ENCODE assay signal across 11 cellular contexts in the genomic region with DNA sequence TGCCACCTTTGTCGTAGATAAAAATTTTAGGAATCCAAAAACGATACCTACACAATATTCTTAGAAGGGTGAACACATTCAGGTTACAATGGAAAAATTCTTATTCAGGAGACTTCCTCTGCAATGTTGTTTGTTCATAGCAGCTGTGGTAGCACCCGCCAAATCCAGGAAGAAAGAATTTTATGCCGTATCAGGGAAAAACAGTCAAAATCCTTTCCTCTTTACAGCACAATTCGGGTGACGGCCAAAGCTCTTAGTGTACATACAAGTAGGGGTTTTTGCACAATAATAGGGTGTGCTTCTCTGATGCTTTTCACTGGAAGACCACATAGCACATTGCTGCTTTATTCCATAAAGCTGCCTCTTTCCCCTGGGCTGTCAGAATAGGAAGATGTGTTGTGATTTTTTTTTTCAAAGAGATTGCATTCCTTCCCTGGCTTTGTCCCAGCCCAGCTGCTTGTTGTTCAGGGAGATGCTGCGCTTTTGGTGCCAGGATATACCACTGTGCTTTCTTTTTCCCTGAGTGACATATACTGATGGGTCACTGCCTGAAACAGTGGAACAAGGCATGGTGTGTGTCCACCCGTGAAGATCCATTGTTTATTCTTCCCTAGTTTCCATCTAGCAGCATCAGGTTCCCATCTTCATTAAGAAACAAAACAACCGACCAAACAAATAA. TPM values are rescaled to one million over a fixed set of nuclear protein-coding genes. Genes with fewer than 3 reads are reported as not detected.
DNase-seq lines count a peak whose midpoint lies in the region; ATAC-seq, FAIRE-seq and TF ChIP-seq lines count a peak whose summit lies in the region.
"Had no signal": no experiment of that assay in that cellular context is flagged by ENCODE, and none has a peak within 500 bp of the region (broad histone marks: within the 10 kb centered on the region; RNA-seq: fewer than 3 reads in every experiment).

No MANE protein-coding gene starts in this region.

- peaks cover 21% of the 10 kb centered on the region for H3K4me1 ChIP-seq in HepG2 (ENCODE audit: insufficient read depth, low read length)
- peaks cover 0 to 5% (median 3%) of the 10 kb centered on the region in 3 donors for H3K4me1 ChIP-seq in skeletal muscle tissue (ENCODE audit: control insufficient read depth in 3 of 3, insufficient read depth in 3 of 3, low read length in 3 of 3)
- H3K4me1 ChIP-seq: tibial artery had no signal

- intact Hi-C loops in HepG2 (cut with micrococcal nuclease; ENCODE audit: unreplicated experiment) = loop anchor here (1.0 to 5.0 kb wide), 4 partner anchors 46 to 654 kb away; no protein-coding TSS in a partner anchor
- intact Hi-C loops in activated CD4-positive, alpha-beta T cell treated with anti-CD3 and anti-CD28 coated beads, Interleukin-2, amount 10 ng/mL, durations not matched to agents 24 days and 14 days (cut with micrococcal nuclease) = no loop called here
- intact Hi-C loops in activated T-helper 1 cell treated with anti-CD3 and anti-CD28 coated beads, Interleukin-12 subunit alpha, Interleukin-12 subunit beta, Interleukin-2, Interleukin-4 antibody, amounts not matched to agents 30 ng/mL and 10 ng/mL and 1 ng/mL, durations not matched to agents 14 hours and 24 hours and 36 hours (cut with micrococcal nuclease) = no loop called here

- H3K9me3 Mint-ChIP-seq in activated CD4-positive, alpha-beta T cell treated with anti-CD3 and anti-CD28 coated beads, Interleukin-2, amount 10 ng/mL, durations not matched to agents 24 days and 14 days = no peaks in the 10 kb centered on the region
- peaks cover 14% of the 10 kb centered on the region for H3K9me3 Mint-ChIP-seq in chondrocyte (ENCODE audit: low read depth)
- H3K9me3 Mint-ChIP-seq in activated T-helper 1 cell treated with anti-CD3 and anti-CD28 coated beads, Interleukin-12 subunit alpha, Interleukin-12 subunit beta, Interleukin-2, Interleukin-4 antibody, amounts not matched to agents 30 ng/mL and 10 ng/mL and 1 ng/mL, durations not matched to agents 14 hours and 24 hours and 36 hours = no peaks in the 10 kb centered on the region

- DNase-seq in NCI-H2029 treated with DMSO at 0.1 percent for 48 hours (lab: John Stamatoyannopoulos, UW) = peak; percentile 3
- DNase-seq in NCI-H2029 (lab: John Stamatoyannopoulos, UW) = no peak
- peak; percentile 9 to 21 for DNase-seq in cardiac fibroblast (ENCODE audit: low read depth in 2 of 2)
- DNase-seq in HepG2 (ENCODE audit: low spot score) = no peak
- DNase-seq in activated CD4-positive, alpha-beta T cell treated with anti-CD3 and anti-CD28 coated beads, Interleukin-2, amount 10 ng/mL, durations not matched to agents 24 days and 14 days = no peak
- no peak for DNase-seq in chondrocyte (ENCODE audit: low spot score)
- no peak for DNase-seq in activated T-helper 1 cell treated with anti-CD3 and anti-CD28 coated beads, Interleukin-12 subunit alpha, Interleukin-12 subunit beta, Interleukin-2, Interleukin-4 antibody, amounts not matched to agents 30 ng/mL and 10 ng/mL and 1 ng/mL, durations not matched to agents 14 hours and 24 hours and 36 hours (ENCODE audit: low spot score)
- DNase-seq: stimulated activated CD4-positive, alpha-beta T cell treated with anti-CD3 and anti-CD28 coated beads, Interleukin-4, amount 100 ng/mL, for 4 hours had no signal

- H3K4me3 Mint-ChIP-seq in activated CD4-positive, alpha-beta T cell treated with anti-CD3 and anti-CD28 coated beads, Interleukin-2, amount 10 ng/mL, durations not matched to agents 24 days and 14 days = no peak overlapping the region
- H3K4me3 Mint-ChIP-seq in chondrocyte (ENCODE audit: unreplicated experiment) = no peak overlapping the region
- H3K4me3 Mint-ChIP-seq in activated T-helper 1 cell treated with anti-CD3 and anti-CD28 coated beads, Interleukin-12 subunit alpha, Interleukin-12 subunit beta, Interleukin-2, Interleukin-4 antibody, amounts not matched to agents 30 ng/mL and 10 ng/mL and 1 ng/mL, durations not matched to agents 14 hours and 24 hours and 36 hours = no peak overlapping the region
- H3K4me3 Mint-ChIP-seq: H9 had no signal

- no peak for ATAC-seq in HepG2

- BruUV-seq in HepG2 (replicated peaks; lab: Mats Ljungman, UMichigan) = no TSS peak

- no peak for TF ChIP-seq CTCF in cardiac fibroblast (IDR thresholded peaks at IDR 0.05; ENCODE audit: low read depth, low read length)
- no peak for TF ChIP-seq CTCF in HepG2 (CRISPR knock-in tag; IDR thresholded peaks at IDR 0.05)
- no peak for TF ChIP-seq CTCF in chondrocyte (IDR thresholded peaks at IDR 0.05)

- TF ChIP-seq EP300 in HepG2 (IDR thresholded peaks at IDR 0.05; ENCODE audit: low read depth in 2 of 2, low read length in 2 of 2) (no peak), HepG2 (CRISPR knock-in tag; IDR thresholded peaks at IDR 0.05; ENCODE audit: borderline replicate concordance) (no peak)

- H3K36me3 ChIP-seq in HepG2 (replicated peaks in 1 of 2; ENCODE audit: control insufficient read depth in 1 of 2, insufficient read depth in 2 of 2, low read length in 2 of 2) = no peaks in the 10 kb centered on the region
- no peaks in the 10 kb centered on the region for H3K36me3 ChIP-seq in skeletal muscle tissue (ENCODE audit: control insufficient read depth in 3 of 3, insufficient read depth in 3 of 3, low read length in 3 of 3)

- H3K4me3 ChIP-seq in cardiac fibroblast (replicated peaks in 1 of 2; ENCODE audit: low read depth in 2 of 2, low read length in 2 of 2) (no peak overlapping the region), HepG2 (replicated peaks in 1 of 3; ENCODE audit: insufficient read depth in 1 of 3, low read depth in 2 of 3, low read length in 3 of 3) (no peak overlapping the region), skeletal muscle tissue (ENCODE audit: low read length in 3 of 3) (peak overlapping the region; percentile 41 to 73 (median 49))

- TF ChIP-seq RAD21 in HepG2 (CRISPR knock-in tag; IDR thresholded peaks at IDR 0.05) = no peak

- CTCF ChIA-PET in HepG2 (lab: Yijun Ruan, JAX; ENCODE audit: low intra/inter-chr PET ratio, low total read pairs) = interaction anchor here (1.1 to 1.5 kb wide), 2 partner anchors 72 to 74 kb away, joined by 3 to 16 read pairs; no protein-coding TSS in a partner anchor

- no peaks in the 10 kb centered on the region for H3K4me1 Mint-ChIP-seq in activated CD4-positive, alpha-beta T cell treated with anti-CD3 and anti-CD28 coated beads, Interleukin-2, amount 10 ng/mL, durations not matched to agents 24 days and 14 days
- peaks cover 5% of the 10 kb centered on the region for H3K4me1 Mint-ChIP-seq in chondrocyte (ENCODE audit: low read depth)
- H3K4me1 Mint-ChIP-seq in activated T-helper 1 cell treated with anti-CD3 and anti-CD28 coated beads, Interleukin-12 subunit alpha, Interleukin-12 subunit beta, Interleukin-2, Interleukin-4 antibody, amounts not matched to agents 30 ng/mL and 10 ng/mL and 1 ng/mL, durations not matched to agents 14 hours and 24 hours and 36 hours (ENCODE audit: low read depth) = no peaks in the 10 kb centered on the region

- no peaks in the 10 kb centered on the region for H4K20me1 ChIP-seq in HepG2 (ENCODE audit: insufficient read depth, low read length)

- no peak overlapping the region for H3K4me2 ChIP-seq in HepG2 (ENCODE audit: low read depth, low read length)

- POLR2A ChIA-PET in HepG2 (lab: Yijun Ruan, JAX) = interaction anchor here (1.4 kb wide), 1 partner anchor 37 kb away, joined by 4 read pairs; no protein-coding TSS in a partner anchor

- no peak overlapping the region for H3K27ac Mint-ChIP-seq in activated CD4-positive, alpha-beta T cell treated with anti-CD3 and anti-CD28 coated beads, Interleukin-2, amount 10 ng/mL, durations not matched to agents 24 days and 14 days
- H3K27ac Mint-ChIP-seq in chondrocyte (ENCODE audit: unreplicated experiment) = no peak overlapping the region
- H3K27ac Mint-ChIP-seq in activated T-helper 1 cell treated with anti-CD3 and anti-CD28 coated beads, Interleukin-12 subunit alpha, Interleukin-12 subunit beta, Interleukin-2, Interleukin-4 antibody, amounts not matched to agents 30 ng/mL and 10 ng/mL and 1 ng/mL, durations not matched to agents 14 hours and 24 hours and 36 hours = no peak overlapping the region
- H3K27ac Mint-ChIP-seq: H9 had no signal

- in situ Hi-C loops in HepG2 (cut with HindIII; ENCODE audit: extremely low pct_ligation_motif_present, low pct_unique_long_range_greater_than_20kb) = no loop called here

- H3K36me3 Mint-ChIP-seq in activated CD4-positive, alpha-beta T cell treated with anti-CD3 and anti-CD28 coated beads, Interleukin-2, amount 10 ng/mL, durations not matched to agents 24 days and 14 days (ENCODE audit: low read depth) = no peaks in the 10 kb centered on the region
- H3K36me3 Mint-ChIP-seq in chondrocyte (ENCODE audit: low read depth) = peaks cover 4% of the 10 kb centered on the region
- H3K36me3 Mint-ChIP-seq in activated T-helper 1 cell treated with anti-CD3 and anti-CD28 coated beads, Interleukin-12 subunit alpha, Interleukin-12 subunit beta, Interleukin-2, Interleukin-4 antibody, amounts not matched to agents 30 ng/mL and 10 ng/mL and 1 ng/mL, durations not matched to agents 14 hours and 24 hours and 36 hours (ENCODE audit: low read depth) = no peaks in the 10 kb centered on the region

- H3K9ac ChIP-seq in HepG2 (ENCODE audit: insufficient read depth, low read depth, low read length) (no peak overlapping the region), skeletal muscle tissue (ENCODE audit: low read depth in 1 of 3, low read length in 3 of 3) (no peak overlapping the region)

- no peaks in the 10 kb centered on the region for H3K27me3 ChIP-seq in HepG2 (ENCODE audit: control insufficient read depth in 1 of 2, insufficient read depth in 2 of 2, low read length in 2 of 2)
- H3K27me3 ChIP-seq in skeletal muscle tissue (ENCODE audit: control insufficient read depth in 3 of 3, insufficient read depth in 3 of 3, low read length in 3 of 3) = no peaks in the 10 kb centered on the region
- H3K27me3 ChIP-seq: tibial artery had no signal

- H3K27ac ChIP-seq in HepG2 (ENCODE audit: extremely low read length, insufficient read depth, low read length) (no peak overlapping the region), skeletal muscle tissue (ENCODE audit: low read depth, low read length) (no peak overlapping the region)
- H3K27ac ChIP-seq: tibial artery had no signal

- no peaks in the 10 kb centered on the region for H3K27me3 Mint-ChIP-seq in activated CD4-positive, alpha-beta T cell treated with anti-CD3 and anti-CD28 coated beads, Interleukin-2, amount 10 ng/mL, durations not matched to agents 24 days and 14 days
- peaks cover 3% of the 10 kb centered on the region for H3K27me3 Mint-ChIP-seq in chondrocyte (ENCODE audit: low read depth)
- no peaks in the 10 kb centered on the region for H3K27me3 Mint-ChIP-seq in activated T-helper 1 cell treated with anti-CD3 and anti-CD28 coated beads, Interleukin-12 subunit alpha, Interleukin-12 subunit beta, Interleukin-2, Interleukin-4 antibody, amounts not matched to agents 30 ng/mL and 10 ng/mL and 1 ng/mL, durations not matched to agents 14 hours and 24 hours and 36 hours (ENCODE audit: insufficient read depth)

- WGBS in HepG2 (ENCODE audit: low lambda C conversion rate) = 73% methylated on average over 9 of the region's 9 CpGs

- TF ChIP-seq POLR2A in HepG2 (IDR thresholded peaks at IDR 0.05; ENCODE audit: insufficient read depth in 1 of 2, low read depth in 2 of 2, low read length in 2 of 2) = no peak

- FAIRE-seq in HepG2 (lab: Jason Lieb, UNC) = no peak

- no peaks in the 10 kb centered on the region for H3K79me2 ChIP-seq in HepG2 (ENCODE audit: insufficient read depth, low read length)

- no peak overlapping the region for H2AFZ ChIP-seq in HepG2 (ENCODE audit: low read length)

- peaks cover 34% of the 10 kb centered on the region for H3K9me3 ChIP-seq in HepG2 (ENCODE audit: low read length)
- no peaks in the 10 kb centered on the region for H3K9me3 ChIP-seq in skeletal muscle tissue (ENCODE audit: control insufficient read depth in 3 of 3, low read length in 3 of 3)

RNA-seq across cellular contexts. Expression of gene LANCL1, which starts 27.2 kb away (rescaled TPM):
- 67.7 and 111 TPM in 2 replicates for total RNA-seq in HepG2 (2016; rRNA removed; fragmentation: Illumina TruSeq; extraction: Trizol)
- total RNA-seq in HepG2 (2016; cell fraction: cytosol; rRNA removed; fragmentation: Illumina TruSeq; extraction: Trizol; ENCODE audit: low read depth) = 4.6 and 5.6 TPM in 2 replicates
- 67.1 and 103 TPM in 2 replicates for total RNA-seq in HepG2 (2016; cell fraction: insoluble cytoplasmic fraction; rRNA removed; fragmentation: Illumina TruSeq; extraction: Trizol)
- total RNA-seq in HepG2 (2016; cell fraction: membrane; rRNA removed; fragmentation: Illumina TruSeq; extraction: Trizol) = 19.3 and 21.2 TPM in 2 replicates
- total RNA-seq in HepG2 (2016; cell fraction: nucleus; rRNA removed; fragmentation: Illumina TruSeq; extraction: Trizol) = 56.5 and 56.7 TPM in 2 replicates
- polyA plus RNA-seq in HepG2 (2011; rRNA removed) = 45.4 and 53.5 TPM in 2 replicates
- 34.1 and 42.0 TPM in 2 replicates for polyA plus RNA-seq in HepG2 (2011; cell fraction: cytosol; rRNA removed)
- polyA plus RNA-seq in HepG2 (2011; cell fraction: nucleus; rRNA removed) = 34.7 and 38.4 TPM in 2 replicates
- polyA plus RNA-seq in HepG2 (2012) = 33.4 and 41.5 TPM in 2 replicates
- 3.3 and 3.5 TPM in 2 replicates for polyA plus RNA-seq in HepG2 (2016; cell fraction: cytosol; fragmentation: Illumina TruSeq; extraction: Trizol; ENCODE audit: low read depth)
- 83.5 and 85.9 TPM in 2 replicates for polyA plus RNA-seq in HepG2 (2016; cell fraction: insoluble cytoplasmic fraction; fragmentation: Illumina TruSeq; extraction: Trizol; ENCODE audit: low read depth)
- polyA plus RNA-seq in HepG2 (2016; cell fraction: membrane; fragmentation: Illumina TruSeq; extraction: Trizol; ENCODE audit: low read depth) = 8.6 and 10.0 TPM in 2 replicates
- 62.4 and 65.7 TPM in 2 replicates for polyA plus RNA-seq in HepG2 (2016; cell fraction: nucleus; fragmentation: Illumina TruSeq; extraction: Trizol; ENCODE audit: insufficient read depth, low read depth)
- polyA minus RNA-seq in HepG2 (2011; rRNA and poly(A)+ RNA removed; ENCODE audit: low replicate concordance) = 86.1 and 162 TPM in 2 replicates
- polyA minus RNA-seq in HepG2 (2011; cell fraction: cytosol; rRNA and poly(A)+ RNA removed) = 56.5 and 59.2 TPM in 2 replicates
- polyA minus RNA-seq in HepG2 (2011; cell fraction: nucleus; rRNA and poly(A)+ RNA removed) = 38.0 and 44.5 TPM in 2 replicates
- 33.4 TPM for total RNA-seq in skeletal muscle tissue
- 32.3 and 34.2 TPM in 2 replicates for total RNA-seq in activated CD4-positive, alpha-beta T cell treated with anti-CD3 and anti-CD28 coated beads, Interleukin-2, amount 10 ng/mL, durations not matched to agents 24 days and 14 days
- 52.1 to 74.3 TPM (median 52.4 TPM) in 3 replicates for total RNA-seq in chondrocyte
- 27.3 and 33.6 TPM in 2 replicates for total RNA-seq in activated T-helper 1 cell treated with anti-CD3 and anti-CD28 coated beads, Interleukin-12 subunit alpha, Interleukin-12 subunit beta, Interleukin-2, Interleukin-4 antibody, amounts not matched to agents 30 ng/mL and 10 ng/mL and 1 ng/mL, durations not matched to agents 14 hours and 24 hours and 36 hours

RNA-seq across cellular contexts. Expression of gene CPS1, which starts 52.6 kb away (rescaled TPM):
- total RNA-seq in HepG2 (2016; rRNA removed; fragmentation: Illumina TruSeq; extraction: Trizol) (44.9 and 51.7 TPM in 2 replicates), skeletal muscle tissue (3.7 TPM), chondrocyte (4.3 to 15.2 TPM (median 4.6 TPM) in 3 replicates)
- total RNA-seq in HepG2 (2016; cell fraction: cytosol; rRNA removed; fragmentation: Illumina TruSeq; extraction: Trizol; ENCODE audit: low read depth) = 4.5 and 7.1 TPM in 2 replicates
- 42.6 and 49.0 TPM in 2 replicates for total RNA-seq in HepG2 (2016; cell fraction: insoluble cytoplasmic fraction; rRNA removed; fragmentation: Illumina TruSeq; extraction: Trizol)
- 22.1 and 24.3 TPM in 2 replicates for total RNA-seq in HepG2 (2016; cell fraction: membrane; rRNA removed; fragmentation: Illumina TruSeq; extraction: Trizol)
- total RNA-seq in HepG2 (2016; cell fraction: nucleus; rRNA removed; fragmentation: Illumina TruSeq; extraction: Trizol) = 47.7 and 52.3 TPM in 2 replicates
- polyA plus RNA-seq in HepG2 (2011; rRNA removed) = 17.6 and 24.4 TPM in 2 replicates
- polyA plus RNA-seq in HepG2 (2011; cell fraction: cytosol; rRNA removed) = 16.5 and 18.6 TPM in 2 replicates
- polyA plus RNA-seq in HepG2 (2011; cell fraction: nucleus; rRNA removed) = 16.9 and 18.9 TPM in 2 replicates
- 13.0 and 24.2 TPM in 2 replicates for polyA plus RNA-seq in HepG2 (2012)
- polyA plus RNA-seq in HepG2 (2016; cell fraction: cytosol; fragmentation: Illumina TruSeq; extraction: Trizol; ENCODE audit: low read depth) = 1.3 and 1.4 TPM in 2 replicates
- polyA plus RNA-seq in HepG2 (2016; cell fraction: insoluble cytoplasmic fraction; fragmentation: Illumina TruSeq; extraction: Trizol; ENCODE audit: low read depth) = 22.9 and 25.1 TPM in 2 replicates
- 7.7 and 8.8 TPM in 2 replicates for polyA plus RNA-seq in HepG2 (2016; cell fraction: membrane; fragmentation: Illumina TruSeq; extraction: Trizol; ENCODE audit: low read depth)
- 28.4 and 30.6 TPM in 2 replicates for polyA plus RNA-seq in HepG2 (2016; cell fraction: nucleus; fragmentation: Illumina TruSeq; extraction: Trizol; ENCODE audit: insufficient read depth, low read depth)
- 49.7 and 1,370 TPM in 2 replicates for polyA minus RNA-seq in HepG2 (2011; rRNA and poly(A)+ RNA removed; ENCODE audit: low replicate concordance)
- polyA minus RNA-seq in HepG2 (2011; cell fraction: cytosol; rRNA and poly(A)+ RNA removed) = 44.2 and 46.4 TPM in 2 replicates
- polyA minus RNA-seq in HepG2 (2011; cell fraction: nucleus; rRNA and poly(A)+ RNA removed) = 89.2 and 97.7 TPM in 2 replicates
- 0.75 and 0.88 TPM in 2 replicates for total RNA-seq in activated CD4-positive, alpha-beta T cell treated with anti-CD3 and anti-CD28 coated beads, Interleukin-2, amount 10 ng/mL, durations not matched to agents 24 days and 14 days
- total RNA-seq in activated T-helper 1 cell treated with anti-CD3 and anti-CD28 coated beads, Interleukin-12 subunit alpha, Interleukin-12 subunit beta, Interleukin-2, Interleukin-4 antibody, amounts not matched to agents 30 ng/mL and 10 ng/mL and 1 ng/mL, durations not matched to agents 14 hours and 24 hours and 36 hours = 0.18 and 0.73 TPM in 2 replicates

Comparison
In these comparisons a context has a peak if more than half of its experiments do, and no peak if none do; other contexts are left out.
1. DNase-seq: peak in NCI-H2029 treated with DMSO at 0.1 percent for 48 hours (single experiment) and cardiac fibroblast (2 of 2); none in NCI-H2029 (single experiment), HepG2 (single experiment), activated CD4-positive, alpha-beta T cell treated with anti-CD3 and anti-CD28 coated beads, Interleukin-2, amount 10 ng/mL, durations not matched to agents 24 days and 14 days (single experiment), chondrocyte (single experiment) and activated T-helper 1 cell treated with anti-CD3 and anti-CD28 coated beads, Interleukin-12 subunit alpha, Interleukin-12 subunit beta, Interleukin-2, Interleukin-4 antibody, amounts not matched to agents 30 ng/mL and 10 ng/mL and 1 ng/mL, durations not matched to agents 14 hours and 24 hours and 36 hours (single experiment).
2. H3K4me3 ChIP-seq: peak in skeletal muscle tissue (3 of 3); none in cardiac fibroblast (0 of 2) and HepG2 (0 of 3).